8 cellular contexts compared by ENCODE assay signal in the genomic region with DNA sequence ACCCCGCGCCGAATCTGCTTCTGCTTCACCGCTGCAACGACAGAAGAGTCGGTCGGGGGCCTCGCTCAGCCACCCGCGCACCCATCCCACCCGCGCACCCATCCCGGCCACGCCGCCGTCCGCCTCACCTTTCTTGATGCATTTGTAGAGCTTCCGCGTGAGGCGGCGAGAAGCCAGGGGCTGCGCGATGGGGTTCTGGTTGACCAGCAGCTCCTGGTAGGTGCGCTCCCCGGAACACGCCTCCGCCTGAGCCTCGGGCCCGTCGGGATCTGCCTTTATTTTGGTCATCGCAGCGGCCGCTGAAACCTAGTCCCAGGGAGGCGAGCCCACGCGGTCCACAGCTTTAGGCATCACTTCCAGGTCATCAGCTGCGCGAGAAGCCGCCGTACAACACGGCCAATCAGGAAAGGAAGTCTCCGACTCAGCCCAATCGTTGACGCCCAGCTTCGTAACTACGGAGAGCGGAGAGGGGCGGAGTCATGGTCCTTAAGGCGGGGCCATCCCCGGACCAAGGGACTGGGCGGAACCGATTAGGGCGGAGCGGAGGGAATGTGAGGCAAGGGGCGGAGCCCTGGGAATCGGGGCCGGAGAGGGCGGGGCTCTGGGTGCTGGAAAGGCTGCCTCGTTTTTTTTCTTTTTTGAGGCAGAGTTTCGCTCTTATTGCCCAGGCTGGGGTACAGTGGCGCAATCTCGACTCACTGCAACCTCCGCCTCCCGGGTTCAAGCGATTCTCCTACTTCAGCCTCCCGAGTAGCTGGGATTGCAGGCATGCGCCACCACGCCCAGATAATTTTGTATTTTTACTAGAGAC. TPM values are rescaled to one million over a fixed set of nuclear protein-coding genes. Genes with fewer than 3 reads are reported as not detected.
DNase-seq lines count a peak whose midpoint lies in the region; ATAC-seq, FAIRE-seq and TF ChIP-seq lines count a peak whose summit lies in the region.

A gene (minus strand): TSS at position 356 of the 811 bp plus-strand sequence. CDS start 68 bp downstream, at position 288.

- no peaks in the 10 kb centered on the region for H3K9me1 ChIP-seq in keratinocyte (ENCODE audit: control insufficient read depth, extremely low read depth, insufficient read depth, low read length)

- H4K20me1 ChIP-seq in keratinocyte (ENCODE audit: control insufficient read depth, extremely low read depth, insufficient read depth, low read length): no peaks in the 10 kb centered on the region

- peak within 1 kb of the TSS; percentile 92 for H3K9ac ChIP-seq in keratinocyte (ENCODE audit: control insufficient read depth, extremely low read depth, insufficient read depth, low read length)

- peak within 1 kb of the TSS; percentile 84 for H3K4me3 ChIP-seq in AG10803 (ENCODE audit: low read length)
- H3K4me3 ChIP-seq in keratinocyte (ENCODE audit: control insufficient read depth in 2 of 3, extremely low read depth in 1 of 3, insufficient read depth in 2 of 3, low read depth in 1 of 3, low read length in 3 of 3): peak within 1 kb of the TSS; percentile 63 to 99 (median 97)

- DNase-seq in AG10803 (ENCODE audit: low read depth): peak; percentile 98
- peak; percentile 99 for DNase-seq in NCI-H460 (ENCODE audit: extremely low read depth, low read depth)
- DNase-seq in activated CD4-positive, CD25-positive, alpha-beta regulatory T cell treated with anti-CD3 and anti-CD28 coated beads, Interleukin-2, amount 50 U/mL, for 72 hours: peak; percentile 99
- DNase-seq in cerebellum (ENCODE audit: low spot score): peak; percentile 99
- DNase-seq in keratinocyte (ENCODE audit: low read depth, low spot score): peak; percentile 91
- peak; percentile 93 to 96 for DNase-seq in stimulated activated CD4-positive, alpha-beta T cell treated with anti-CD3 and anti-CD28 coated beads, Interleukin-15, amount 100 ng/mL, for 1 hour (ENCODE audit: low read depth in 1 of 2, low spot score in 1 of 2)

- peak within 1 kb of the TSS; percentile 94 for H3K4me2 ChIP-seq in keratinocyte (ENCODE audit: control insufficient read depth, extremely low read depth, insufficient read depth, low read depth, low read length)

- TF ChIP-seq CTCF in AG10803 (conservative IDR thresholded peaks at IDR 0.05; ENCODE audit: low read length) (no peak), keratinocyte (optimal IDR thresholded peaks at IDR 0.05 in 1 of 3, IDR thresholded peaks at IDR 0.05 in 1 of 3, conservative IDR thresholded peaks at IDR 0.05 in 1 of 3; ENCODE audit: extremely low read depth in 1 of 3, insufficient read depth in 2 of 3, low read length in 3 of 3) (no peak)

- dilution Hi-C loops in keratinocyte (cut with MboI; ENCODE audit: extremely low pct_ligation_motif_present, low sequenced_read_pairs): no loop called here

- peak; percentile 85 for FAIRE-seq in keratinocyte (lab: Jason Lieb, UNC)

- ATAC-seq in GM19043 (IDR thresholded peaks at IDR 0.05; ENCODE audit: low read depth, unreplicated experiment): peak; percentile 100
- ATAC-seq in HG03378 (IDR thresholded peaks at IDR 0.05; ENCODE audit: unreplicated experiment): peak; percentile 96

- peaks cover 16 to 20% of the 10 kb centered on the region in 2 experiments for H3K36me3 ChIP-seq in keratinocyte (ENCODE audit: control insufficient read depth in 2 of 2, extremely low read depth in 1 of 2, insufficient read depth in 2 of 2, low read length in 2 of 2)

- H3K4me1 ChIP-seq in keratinocyte (ENCODE audit: control insufficient read depth, extremely low read depth, insufficient read depth, low read length): peaks cover 10% of the 10 kb centered on the region

- H3K27me3 ChIP-seq in keratinocyte (ENCODE audit: control insufficient read depth, extremely low read depth, insufficient read depth, low read length): no peaks in the 10 kb centered on the region

- no peaks in the 10 kb centered on the region for H3K9me3 ChIP-seq in keratinocyte (ENCODE audit: control insufficient read depth, low read depth, low read length)

- peak within 1 kb of the TSS; percentile 76 for H2AFZ ChIP-seq in keratinocyte (ENCODE audit: control insufficient read depth, low read length)

- peak within 1 kb of the TSS; percentile 76 for H3K27ac ChIP-seq in keratinocyte (ENCODE audit: control insufficient read depth, insufficient read depth, low read length)

- peaks cover 21% of the 10 kb centered on the region for H3K79me2 ChIP-seq in keratinocyte (ENCODE audit: control insufficient read depth, insufficient read depth, low read length)

RNA-seq across cellular contexts. Expression of the gene that starts here (rescaled TPM):
- 288 and 307 TPM in 2 replicates for total RNA-seq in NCI-H460 (2014; rRNA removed; shearing (Covaris generic))
- polyA plus RNA-seq in NCI-H460 (2014; cell fraction: nucleus; rRNA removed): 259 and 286 TPM in 2 replicates
- total RNA-seq in cerebellum: 55.8 TPM
- 144 to 186 TPM (median 175 TPM) in 3 replicates for polyA plus RNA-seq in keratinocyte
- 55.0 TPM for polyA plus RNA-seq in keratinocyte (2011; ENCODE audit: low read depth)
- 161 and 229 TPM in 2 replicates for polyA plus RNA-seq in keratinocyte (2011; cell fraction: cytosol; rRNA removed)
- 73.0 and 74.2 TPM in 2 replicates for polyA plus RNA-seq in keratinocyte (2011; cell fraction: nucleus; rRNA removed)
- polyA plus RNA-seq in keratinocyte (2012; ENCODE audit: low replicate concordance): 154 and 229 TPM in 2 replicates
- 63.5 to 87.2 TPM (median 78.0 TPM) in 3 replicates for polyA minus RNA-seq in keratinocyte
- polyA minus RNA-seq in keratinocyte (2011; cell fraction: cytosol; rRNA and poly(A)+ RNA removed): 167 TPM
- 22.8 and 23.2 TPM in 2 replicates for polyA minus RNA-seq in keratinocyte (2011; cell fraction: nucleus; rRNA and poly(A)+ RNA removed)

Comparison
In these comparisons a context has a peak if more than half of its experiments do, and no peak if none do; other contexts are left out.
1. Peak in every context shown above with its lines: DNase-seq, ATAC-seq, H3K4me3 ChIP-seq and H3K27ac ChIP-seq.